9 cellular contexts compared by ENCODE assay signal in the genomic region with DNA sequence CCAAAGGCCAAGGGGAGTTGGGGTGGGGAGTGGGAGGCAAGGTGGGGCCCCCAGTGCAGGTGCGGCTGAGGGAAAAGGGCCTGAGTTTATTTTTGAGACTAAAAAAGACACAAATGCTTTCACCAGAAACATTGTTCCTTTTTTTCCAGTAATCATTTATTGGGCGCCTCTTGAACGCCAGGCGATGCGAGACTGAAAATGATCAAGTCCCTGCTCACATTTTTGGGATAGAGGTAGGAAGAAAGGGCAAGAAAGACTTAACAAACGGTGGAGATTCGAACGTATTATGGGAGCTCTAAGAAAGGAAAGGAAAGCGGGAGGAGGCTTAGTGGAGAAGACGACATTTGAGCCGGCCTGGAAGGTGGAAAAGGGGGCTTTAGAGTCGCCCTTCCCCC. TPM values are rescaled to one million over a fixed set of nuclear protein-coding genes. Genes with fewer than 3 reads are reported as not detected.
DNase-seq lines count a peak whose midpoint lies in the region; ATAC-seq, FAIRE-seq and TF ChIP-seq lines count a peak whose summit lies in the region.
"Had no signal": no experiment of that assay in that cellular context is flagged by ENCODE, and none has a peak within 500 bp of the region (broad histone marks: within the 10 kb centered on the region; RNA-seq: fewer than 3 reads in every experiment).

No MANE protein-coding gene starts in this region.

- peak overlapping the region; percentile 84 for H2AFZ ChIP-seq in mammary epithelial cell (ENCODE audit: low read depth, low read length)

- DNase-seq in A549 (ENCODE audit: low read depth in 1 of 2, low spot score in 1 of 2) (no peak), HFF-Myc (ENCODE audit: extremely low read depth, low read depth) (no peak), mammary epithelial cell (no peak), GM13976 (ENCODE audit: low spot score) (no peak), ureter (ENCODE audit: low spot score) (no peak)

- no peak for TF ChIP-seq POLR2A in A549 (IDR thresholded peaks at IDR 0.05; ENCODE audit: low read length)

- H3K27ac ChIP-seq in A549 (peak overlapping the region; percentile 88 to 90), mammary epithelial cell (ENCODE audit: insufficient read depth, low read depth, low read length) (peak overlapping the region; percentile 63)

- no peak for TF ChIP-seq RAD21 in A549 (conservative IDR thresholded peaks at IDR 0.05 in 1 of 2, IDR thresholded peaks at IDR 0.05 in 1 of 2)

- no peak for ATAC-seq in A549
- no peak for ATAC-seq in HG03521 (IDR thresholded peaks at IDR 0.05; ENCODE audit: unreplicated experiment)
- ATAC-seq in HG03354 (IDR thresholded peaks at IDR 0.05; ENCODE audit: poor library complexity, severe bottlenecking, unreplicated experiment), result no peak

- H3K4me1 ChIP-seq in A549 (peaks cover 21% of the 10 kb centered on the region), mammary epithelial cell (ENCODE audit: insufficient read depth, low read length) (peaks cover 24% of the 10 kb centered on the region), mucosa of stomach (ENCODE audit: control insufficient read depth, insufficient read depth, low read length) (peaks cover 22% of the 10 kb centered on the region)

- TF ChIP-seq EP300 in A549 (IDR thresholded peaks at IDR 0.05), result no peak

- CTCF ChIA-PET in A549 (lab: Yijun Ruan, JAX) (interaction anchor here (0.6 to 12.6 kb wide), 8 partner anchors 8 to 323 kb away, joined by 3 to 233 read pairs (median 4); a partner anchor contains a TSS), mammary epithelial cell (lab: Charles Lee; ENCODE audit: low non-redundant PET) (interaction anchor here (0.6 to 1.0 kb wide), 2 partner anchors 16 to 84 kb away, joined by 3 to 4 read pairs; no protein-coding TSS in a partner anchor)

- H3K9ac ChIP-seq in mammary epithelial cell (ENCODE audit: insufficient read depth, low read length) (peak overlapping the region; percentile 70), mucosa of stomach (ENCODE audit: low read length) (peak overlapping the region; percentile 95)

- POLR2A ChIA-PET in A549 (lab: Yijun Ruan, JAX), result interaction anchor here (1.0 to 1.7 kb wide), 5 partner anchors 9 to 29 kb away, joined by 4 to 11 read pairs (median 6); a partner anchor contains a TSS

- FAIRE-seq in A549 (lab: Jason Lieb, UNC), result no peak

- peak overlapping the region; percentile 89 for H3K4me3 ChIP-seq in A549
- peak overlapping the region; percentile 97 for H3K4me3 ChIP-seq in HFF-Myc (replicated peaks; ENCODE audit: low read depth, low read length)
- H3K4me3 ChIP-seq in mammary epithelial cell (replicated peaks in 1 of 3; ENCODE audit: insufficient read depth in 1 of 3, low read depth in 2 of 3, low read length in 3 of 3), result peak overlapping the region; percentile 56 to 95 (median 57)
- no peak overlapping the region for H3K4me3 ChIP-seq in mucosa of stomach (ENCODE audit: low read length)

- intact Hi-C loops in mammary epithelial cell (cut with micrococcal nuclease), result no loop called here

- WGBS in A549 (ENCODE audit: missing lambda C conversion rate), result 49% methylated on average over 12 of the region's 12 CpGs
- 15% methylated on average over 10 of the region's 12 CpGs for WGBS in mammary epithelial cell (ENCODE audit: low coverage, missing lambda C conversion rate)

- in situ Hi-C loops in mammary epithelial cell (cut with MboI; ENCODE audit: low sequenced_read_pairs in 2 of 2) (no loop called here), GM13976 (cut with MboI; ENCODE audit: low sequenced_read_pairs, unreplicated experiment) (no loop called here)

- no peaks in the 10 kb centered on the region for H4K20me1 ChIP-seq in mammary epithelial cell (ENCODE audit: insufficient read depth, low read length)

- BruUV-seq in mammary epithelial cell (replicated peaks; lab: Mats Ljungman, UMichigan), result TSS peak; percentile 94

- H3K4me2 ChIP-seq in A549 (peak overlapping the region; percentile 90), mammary epithelial cell (ENCODE audit: insufficient read depth, low read depth, low read length) (peak overlapping the region; percentile 97)

- H3K9me3 ChIP-seq in A549 (no peaks in the 10 kb centered on the region), mammary epithelial cell (replicated peaks; ENCODE audit: insufficient read depth, low read length) (no peaks in the 10 kb centered on the region), mucosa of stomach (ENCODE audit: control insufficient read depth, low read length) (no peaks in the 10 kb centered on the region)

- H3K27me3 ChIP-seq in mammary epithelial cell (ENCODE audit: insufficient read depth, low read length) (no peaks in the 10 kb centered on the region), mucosa of stomach (ENCODE audit: control insufficient read depth, insufficient read depth, low read length) (peaks cover 16% of the 10 kb centered on the region)

- dilution Hi-C loops in mammary epithelial cell (cut with HindIII; ENCODE audit: low sequenced_read_pairs), result no loop called here

- H3K36me3 ChIP-seq in mammary epithelial cell (ENCODE audit: insufficient read depth, low read length) (peaks cover 14% of the 10 kb centered on the region), mucosa of stomach (ENCODE audit: control insufficient read depth, insufficient read depth, low read length) (peaks cover 6% of the 10 kb centered on the region)

- TF ChIP-seq CTCF in A549 (IDR thresholded peaks at IDR 0.05), result no peak
- TF ChIP-seq CTCF in HFF-Myc (IDR thresholded peaks at IDR 0.05; ENCODE audit: low read depth, low read length, missing control alignments), result no peak
- TF ChIP-seq CTCF in mammary epithelial cell (conservative IDR thresholded peaks at IDR 0.05 in 1 of 2, IDR thresholded peaks at IDR 0.05 in 1 of 2; ENCODE audit: extremely low read depth in 1 of 2, insufficient read depth in 1 of 2, low read depth in 1 of 2, low read length in 2 of 2), result no peak
- TF ChIP-seq CTCF in GM13976 (IDR thresholded peaks at IDR 0.05; ENCODE audit: borderline replicate concordance, control extremely low read depth, extremely low read depth, insufficient read depth, missing control alignments), result no peak

- peaks cover 40% of the 10 kb centered on the region for H3K79me2 ChIP-seq in mammary epithelial cell (ENCODE audit: insufficient read depth, low read length)

TF ChIP-seq in A549, 52 proteins besides CTCF, POLR2A, EP300 and RAD21:
- TF ChIP-seq MAZ (IDR thresholded peaks at IDR 0.05; ENCODE audit: borderline replicate concordance, low read depth, low read length) (no peak), RNF2 (IDR thresholded peaks at IDR 0.05; ENCODE audit: borderline replicate concordance, low read depth) (no peak), CBX8 (IDR thresholded peaks at IDR 0.05) (no peak), NPAS2 (CRISPR knock-in tag; IDR thresholded peaks at IDR 0.05; ENCODE audit: borderline replicate concordance) (no peak), JUNB (IDR thresholded peaks at IDR 0.05) (no peak), EHF (CRISPR knock-in tag; IDR thresholded peaks at IDR 0.05) (no peak)

RNA-seq across cellular contexts. Expression of a gene that starts 0.8 kb away (rescaled TPM):
- polyA plus RNA-seq in A549 (2011; rRNA removed) (107 and 108 TPM in 2 replicates), A549 (2017; fragmentation: RNase III; extraction: RNeasy Plus Mini Kit Qiagen cat#74134 plus additional on column Dnase treatment) (169 to 184 TPM (median 182 TPM) in 3 replicates), mammary epithelial cell (101 TPM)
- polyA plus RNA-seq in A549 (2012; cell fraction: cytosol; rRNA removed), result 115 and 117 TPM in 2 replicates
- polyA plus RNA-seq in A549 (2012; cell fraction: nucleus; rRNA removed), result 237 and 244 TPM in 2 replicates
- polyA minus RNA-seq in A549 (2011; rRNA and poly(A)+ RNA removed), result 63.4 and 82.5 TPM in 2 replicates
- total RNA-seq in mammary epithelial cell (100 to 1,000 TPM; 128 to 189 TPM), ureter (156 TPM)
- polyA minus RNA-seq in mammary epithelial cell, result 169 TPM

RNA-seq across cellular contexts. Expression of a gene that starts 2.4 kb away (rescaled TPM):
- polyA plus RNA-seq in A549 (2011; rRNA removed), result not detected in 2 replicates
- polyA plus RNA-seq in A549 (2012; cell fraction: cytosol; rRNA removed), result not detected in 2 replicates
- polyA plus RNA-seq in A549 (2012; cell fraction: nucleus; rRNA removed), result not detected in 2 replicates
- not detected in 3 replicates for polyA plus RNA-seq in A549 (2017; fragmentation: RNase III; extraction: RNeasy Plus Mini Kit Qiagen cat#74134 plus additional on column Dnase treatment)
- polyA minus RNA-seq in A549 (2011; rRNA and poly(A)+ RNA removed), result not detected in 2 replicates
- under 1 TPM in 1 of 2 donors, not detected in 1; under 0.01 TPM for total RNA-seq in mammary epithelial cell
- polyA plus RNA-seq in mammary epithelial cell, result not detected
- polyA minus RNA-seq in mammary epithelial cell, result not detected
- not detected for total RNA-seq in ureter
- total RNA-seq: T-helper 2 cell treated with Interferon-gamma antibody and Interleukin-4, amounts not matched to agents 100 ng/mL and 5 ng/mL, for 36 hours had no signal

RNA-seq across cellular contexts. Expression of a gene that starts 18.7 kb away (rescaled TPM):
- polyA plus RNA-seq in A549 (2011; rRNA removed), result 48.2 and 71.7 TPM in 2 replicates
- 38.2 and 53.4 TPM in 2 replicates for polyA plus RNA-seq in A549 (2012; cell fraction: cytosol; rRNA removed)
- polyA plus RNA-seq in A549 (2012; cell fraction: nucleus; rRNA removed), result 68.3 and 74.7 TPM in 2 replicates
- 49.4 to 64.0 TPM (median 59.1 TPM) in 3 replicates for polyA plus RNA-seq in A549 (2017; fragmentation: RNase III; extraction: RNeasy Plus Mini Kit Qiagen cat#74134 plus additional on column Dnase treatment)
- 175 and 196 TPM in 2 replicates for polyA minus RNA-seq in A549 (2011; rRNA and poly(A)+ RNA removed)
- 10 to 100 TPM; 34.0 to 48.1 TPM for total RNA-seq in mammary epithelial cell
- polyA plus RNA-seq in mammary epithelial cell, result 21.4 TPM
- polyA minus RNA-seq in mammary epithelial cell, result 52.2 TPM
- total RNA-seq in ureter, result 87.2 TPM

RNA-seq across cellular contexts. Expression of a gene that starts 25.1 kb away (rescaled TPM):
- polyA plus RNA-seq in A549 (2011; rRNA removed) (0.54 and 0.97 TPM in 2 replicates), A549 (2017; fragmentation: RNase III; extraction: RNeasy Plus Mini Kit Qiagen cat#74134 plus additional on column Dnase treatment) (0.46 to 0.75 TPM (median 0.70 TPM) in 3 replicates), mammary epithelial cell (0.52 TPM)
- polyA plus RNA-seq in A549 (2012; cell fraction: cytosol; rRNA removed), result 0.43 and 0.49 TPM in 2 replicates
- polyA plus RNA-seq in A549 (2012; cell fraction: nucleus; rRNA removed), result 0.17 and 0.20 TPM in 2 replicates
- 0.12 TPM in 1 of 2 replicates, not detected in the other for polyA minus RNA-seq in A549 (2011; rRNA and poly(A)+ RNA removed)
- total RNA-seq in mammary epithelial cell (under 1 TPM in 1 of 2 donors, not detected in 1; 0.61 TPM), ureter (not detected)
- not detected for polyA minus RNA-seq in mammary epithelial cell

RNA-seq across cellular contexts. Expression of a gene that starts 39.6 kb away (rescaled TPM):
- polyA plus RNA-seq in A549 (2011; rRNA removed), result not detected in 2 replicates
- 0.05 TPM in 1 of 2 replicates, not detected in the other for polyA plus RNA-seq in A549 (2012; cell fraction: cytosol; rRNA removed)
- polyA plus RNA-seq in A549 (2012; cell fraction: nucleus; rRNA removed), result 0.31 and 0.54 TPM in 2 replicates
- polyA plus RNA-seq in A549 (2017; fragmentation: RNase III; extraction: RNeasy Plus Mini Kit Qiagen cat#74134 plus additional on column Dnase treatment), result not detected in 3 replicates
- polyA minus RNA-seq in A549 (2011; rRNA and poly(A)+ RNA removed), result not detected in 2 replicates
- 10 to 100 TPM in 1 of 2 donors, 1 to 10 TPM in 1; 1.3 to 21.5 TPM for total RNA-seq in mammary epithelial cell
- polyA plus RNA-seq in mammary epithelial cell, result 8.3 TPM
- not detected for polyA minus RNA-seq in mammary epithelial cell
- 1.1 TPM for total RNA-seq in ureter
- total RNA-seq: T-helper 2 cell treated with Interferon-gamma antibody and Interleukin-4, amounts not matched to agents 100 ng/mL and 5 ng/mL, for 36 hours had no signal
